21 cellular contexts compared by ENCODE assay signal in genomic region chr1:202831906-202832305, GRCh38. TPM values are rescaled to one million over a fixed set of nuclear protein-coding genes. Genes with fewer than 3 reads are reported as not detected.
"Had no signal": no experiment of that assay in that cellular context is flagged by ENCODE, and none has a peak within 500 bp of the region (broad histone marks: within the 10 kb centered on the region; RNA-seq: fewer than 3 reads in every experiment).

No MANE protein-coding gene starts in this region.

- H3K27me3 ChIP-seq: neutrophil, suprapubic skin, transverse colon, uterus had no signal

- H3K79me2 ChIP-seq: parathyroid adenoma had no signal

- H3K9me3 ChIP-seq: lower lobe of right lung, neutrophil, suprapubic skin, transverse colon, uterus had no signal

- H3K36me3 ChIP-seq: lower lobe of right lung, neutrophil, suprapubic skin, transverse colon, uterus had no signal

- H3K27me3 Mint-ChIP-seq: activated naive CD8-positive, alpha-beta T cell; natural killer cell treated with Interleukin-12 subunit alpha and Interleukin-12 subunit beta and Interleukin-15 and Interleukin-18, amount 100 ng/mL, for 72 hours; stimulated activated naive CD8-positive, alpha-beta T cell treated with anti-CD3 and anti-CD28 coated beads, Interleukin-15, amount 100 ng/mL, for 72 hours had no signal

- ATAC-seq: activated T-cell treated with anti-CD3 and anti-CD28 coated beads, Interleukin-2, amount 50 U/mL, for 72 hours; lower lobe of right lung; natural killer cell treated with Interleukin-12 subunit alpha and Interleukin-12 subunit beta and Interleukin-15 and Interleukin-18, amount 100 ng/mL, for 72 hours; sciatic nerve; stimulated activated naive CD8-positive, alpha-beta T cell treated with anti-CD3 and anti-CD28 coated beads, Interleukin-15, amount 100 ng/mL, for 72 hours had no signal

- H3K4me3 Mint-ChIP-seq: activated naive CD8-positive, alpha-beta T cell; activated T-cell treated with anti-CD3 and anti-CD28 coated beads, Interleukin-2, amount 50 U/mL, for 72 hours; natural killer cell treated with Interleukin-12 subunit alpha and Interleukin-12 subunit beta and Interleukin-15 and Interleukin-18, amount 100 ng/mL, for 72 hours; stimulated activated naive CD8-positive, alpha-beta T cell treated with anti-CD3 and anti-CD28 coated beads, Interleukin-15, amount 100 ng/mL, for 72 hours had no signal

- H3K4me1 ChIP-seq: parathyroid adenoma, uterus had no signal

- H3K27ac Mint-ChIP-seq: activated naive CD8-positive, alpha-beta T cell; activated T-cell treated with anti-CD3 and anti-CD28 coated beads, Interleukin-2, amount 50 U/mL, for 72 hours had no signal

- H3K9ac ChIP-seq: parathyroid adenoma had no signal

- FAIRE-seq: frontal cortex, keratinocyte, TTC549 had no signal

- H3K9me3 Mint-ChIP-seq: activated T-cell treated with anti-CD3 and anti-CD28 coated beads, Interleukin-2, amount 50 U/mL, for 72 hours; natural killer cell treated with Interleukin-12 subunit alpha and Interleukin-12 subunit beta and Interleukin-15 and Interleukin-18, amount 100 ng/mL, for 72 hours; stimulated activated naive CD8-positive, alpha-beta T cell treated with anti-CD3 and anti-CD28 coated beads, Interleukin-15, amount 100 ng/mL, for 72 hours had no signal

- H2AFZ ChIP-seq: parathyroid adenoma had no signal

- H3K4me2 ChIP-seq: smooth muscle cell had no signal

- DNase-seq: activated CD4-positive, alpha-beta T cell treated with anti-CD3 and anti-CD28 coated beads, Interleukin-2, amount 50 U/mL, for 1 hour; activated T-cell treated with anti-CD3 and anti-CD28 coated beads, Interleukin-2, amount 50 U/mL, for 72 hours; amniotic stem cell; effector CD4-positive, alpha-beta T cell; lower lobe of right lung; stimulated activated CD4-positive, alpha-beta T cell treated with anti-CD3 and anti-CD28 coated beads, Interleukin-4, amount 100 ng/mL, for 1 hour; stimulated activated naive CD8-positive, alpha-beta T cell treated with anti-CD3 and anti-CD28 coated beads, Interleukin-15, amount 100 ng/mL, for 72 hours; transverse colon; uterus had no signal

- H3K27ac ChIP-seq: lower lobe of right lung, neutrophil, parathyroid adenoma, suprapubic skin, transverse colon, uterus had no signal

- H3K4me3 ChIP-seq: lower lobe of right lung, smooth muscle cell, suprapubic skin, transverse colon, uterus had no signal

- H3K36me3 Mint-ChIP-seq: activated naive CD8-positive, alpha-beta T cell; natural killer cell treated with Interleukin-12 subunit alpha and Interleukin-12 subunit beta and Interleukin-15 and Interleukin-18, amount 100 ng/mL, for 72 hours had no signal

RNA-seq across cellular contexts. Expression of gene PCAT6, which starts 21.2 kb away (rescaled TPM):
- total RNA-seq: cerebellum; frontal cortex; T-helper 2 cell treated with Interferon-gamma antibody and Interleukin-4, amounts not matched to agents 100 ng/mL and 5 ng/mL, for 36 hours; transverse colon; uterus had no signal
